21 cellular contexts compared by ENCODE assay signal in the genomic region with DNA sequence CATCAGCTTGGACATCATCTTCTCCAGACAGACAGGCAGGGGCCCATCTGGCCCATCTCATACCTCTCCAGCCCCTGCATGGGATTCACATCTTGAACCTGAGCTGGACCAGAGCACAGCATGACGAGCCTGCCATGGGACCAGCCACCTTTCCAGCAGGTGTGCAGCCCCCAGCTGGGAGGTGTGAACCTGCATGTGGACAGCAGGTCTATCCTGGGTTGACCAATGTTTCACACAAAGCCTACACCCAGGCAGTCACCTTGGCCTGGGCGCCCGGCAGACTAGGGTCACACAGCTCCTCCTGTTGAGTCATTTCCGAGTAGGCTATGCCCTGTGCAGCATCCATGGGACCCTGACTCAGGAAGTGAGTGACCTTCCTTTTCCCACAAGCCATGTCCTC. TPM values are rescaled to one million over a fixed set of nuclear protein-coding genes. Genes with fewer than 3 reads are reported as not detected.
DNase-seq lines count a peak whose midpoint lies in the region; ATAC-seq and TF ChIP-seq lines count a peak whose summit lies in the region.
"Had no signal": no experiment of that assay in that cellular context is flagged by ENCODE, and none has a peak within 500 bp of the region (broad histone marks: within the 10 kb centered on the region; RNA-seq: fewer than 3 reads in every experiment).

No MANE protein-coding gene starts in this region.

- no peaks in the 10 kb centered on the region for H3K9me3 Mint-ChIP-seq in activated naive CD4-positive, alpha-beta T cell treated with anti-CD3 and anti-CD28 coated beads, Interleukin-2, amount 10 ng/mL, durations not matched to agents 7 days and 5 days
- H3K9me3 Mint-ChIP-seq in activated naive CD4-positive, alpha-beta T cell treated with anti-CD3 and anti-CD28 coated beads for 36 hours, result no peaks in the 10 kb centered on the region
- H3K9me3 Mint-ChIP-seq in HFFc6, result no peaks in the 10 kb centered on the region
- H3K9me3 Mint-ChIP-seq in dendritic cell treated with granulocyte-macrophage colony-stimulating factor and Interleukin-4, amounts not matched to agents 40 ng/mL and 50 ng/mL, for 4 days, result no peaks in the 10 kb centered on the region
- no peaks in the 10 kb centered on the region for H3K9me3 Mint-ChIP-seq in stimulated activated effector memory CD8-positive, alpha-beta T cell treated with anti-CD3 and anti-CD28 coated beads, Interleukin-12 subunit alpha, Interleukin-12 subunit beta, amount 100 ng/mL, for 72 hours
- H3K9me3 Mint-ChIP-seq: activated naive CD4-positive, alpha-beta T cell treated with anti-CD3 and anti-CD28 coated beads, Interleukin-2, amount 50 U/mL, for 72 hours; CD8-positive, alpha-beta T cell; central memory CD8-positive, alpha-beta T cell; nephron had no signal

- H3K27me3 ChIP-seq in uterus, result no peaks in the 10 kb centered on the region
- H3K27me3 ChIP-seq: heart right ventricle, vagina had no signal

- no peak overlapping the region for H3K4me3 Mint-ChIP-seq in activated naive CD4-positive, alpha-beta T cell treated with anti-CD3 and anti-CD28 coated beads, Interleukin-2, amount 10 ng/mL, durations not matched to agents 7 days and 5 days
- no peak overlapping the region for H3K4me3 Mint-ChIP-seq in activated naive CD4-positive, alpha-beta T cell treated with anti-CD3 and anti-CD28 coated beads for 36 hours
- no peak overlapping the region for H3K4me3 Mint-ChIP-seq in HFFc6
- no peak overlapping the region for H3K4me3 Mint-ChIP-seq in dendritic cell treated with granulocyte-macrophage colony-stimulating factor and Interleukin-4, amounts not matched to agents 40 ng/mL and 50 ng/mL, for 4 days
- no peak overlapping the region for H3K4me3 Mint-ChIP-seq in stimulated activated effector memory CD8-positive, alpha-beta T cell treated with anti-CD3 and anti-CD28 coated beads, Interleukin-12 subunit alpha, Interleukin-12 subunit beta, amount 100 ng/mL, for 72 hours
- H3K4me3 Mint-ChIP-seq: nephron had no signal

- H3K4me1 Mint-ChIP-seq in activated naive CD4-positive, alpha-beta T cell treated with anti-CD3 and anti-CD28 coated beads, Interleukin-2, amount 10 ng/mL, durations not matched to agents 7 days and 5 days, result peaks cover 49% of the 10 kb centered on the region
- H3K4me1 Mint-ChIP-seq in activated naive CD4-positive, alpha-beta T cell treated with anti-CD3 and anti-CD28 coated beads for 36 hours (ENCODE audit: low read depth), result peaks cover 30% of the 10 kb centered on the region
- peaks cover 20% of the 10 kb centered on the region for H3K4me1 Mint-ChIP-seq in HFFc6 (ENCODE audit: low read depth)
- peaks cover 31% of the 10 kb centered on the region for H3K4me1 Mint-ChIP-seq in dendritic cell treated with granulocyte-macrophage colony-stimulating factor and Interleukin-4, amounts not matched to agents 40 ng/mL and 50 ng/mL, for 4 days (ENCODE audit: low read depth)
- H3K4me1 Mint-ChIP-seq in stimulated activated effector memory CD8-positive, alpha-beta T cell treated with anti-CD3 and anti-CD28 coated beads, Interleukin-12 subunit alpha, Interleukin-12 subunit beta, amount 100 ng/mL, for 72 hours, result peaks cover 38% of the 10 kb centered on the region

- no peaks in the 10 kb centered on the region for H3K4me1 ChIP-seq in uterus

- DNase-seq in activated naive CD4-positive, alpha-beta T cell treated with anti-CD3 and anti-CD28 coated beads, Interleukin-2, amount 10 ng/mL, durations not matched to agents 7 days and 5 days, result no peak
- DNase-seq in activated naive CD4-positive, alpha-beta T cell treated with anti-CD3 and anti-CD28 coated beads for 36 hours, result no peak
- DNase-seq in HFFc6 (no peak), SW 1271 (lab: John Stamatoyannopoulos, UW) (no peak), uterus (no peak)
- DNase-seq in stimulated activated effector memory CD8-positive, alpha-beta T cell treated with anti-CD3 and anti-CD28 coated beads, Interleukin-12 subunit alpha, Interleukin-12 subunit beta, amount 100 ng/mL, for 72 hours (ENCODE audit: low spot score in 2 of 2), result no peak
- DNase-seq: activated CD4-positive, alpha-beta T cell treated with anti-CD3 and anti-CD28 coated beads, Interleukin-2, amount 50 U/mL, for 4 hours; CD8-positive, alpha-beta T cell; heart right ventricle; MV-4-11; NCI-H187; posterior cingulate gyrus; stimulated activated CD8-positive, alpha-beta memory T cell treated with anti-CD3 and anti-CD28 coated beads, Interleukin-4, amount 100 ng/mL, for 48 hours had no signal

- no peaks in the 10 kb centered on the region for H3K27me3 Mint-ChIP-seq in activated naive CD4-positive, alpha-beta T cell treated with anti-CD3 and anti-CD28 coated beads, Interleukin-2, amount 10 ng/mL, durations not matched to agents 7 days and 5 days
- H3K27me3 Mint-ChIP-seq in activated naive CD4-positive, alpha-beta T cell treated with anti-CD3 and anti-CD28 coated beads for 36 hours (ENCODE audit: low read depth), result no peaks in the 10 kb centered on the region
- H3K27me3 Mint-ChIP-seq in HFFc6 (ENCODE audit: insufficient read depth), result peaks cover 1% of the 10 kb centered on the region; the same call in 1 of the 2 replicates
- no peaks in the 10 kb centered on the region for H3K27me3 Mint-ChIP-seq in dendritic cell treated with granulocyte-macrophage colony-stimulating factor and Interleukin-4, amounts not matched to agents 40 ng/mL and 50 ng/mL, for 4 days
- H3K27me3 Mint-ChIP-seq: central memory CD8-positive, alpha-beta T cell had no signal

- no peak for ATAC-seq in stimulated activated effector memory CD8-positive, alpha-beta T cell treated with anti-CD3 and anti-CD28 coated beads, Interleukin-12 subunit alpha, Interleukin-12 subunit beta, amount 100 ng/mL, for 72 hours
- no peak for ATAC-seq in HG02763 (IDR thresholded peaks at IDR 0.05; ENCODE audit: unreplicated experiment)
- ATAC-seq: CD8-positive, alpha-beta T cell had no signal

- no peak for TF ChIP-seq POLR2A in uterus (IDR thresholded peaks at IDR 0.05)

- H3K36me3 ChIP-seq in uterus, result no peaks in the 10 kb centered on the region

- no peak for TF ChIP-seq CTCF in HFFc6 (IDR thresholded peaks at IDR 0.05)
- TF ChIP-seq CTCF in uterus (IDR thresholded peaks at IDR 0.05), result no peak

- peak overlapping the region; percentile 64 for H3K27ac Mint-ChIP-seq in activated naive CD4-positive, alpha-beta T cell treated with anti-CD3 and anti-CD28 coated beads, Interleukin-2, amount 10 ng/mL, durations not matched to agents 7 days and 5 days
- no peak overlapping the region for H3K27ac Mint-ChIP-seq in activated naive CD4-positive, alpha-beta T cell treated with anti-CD3 and anti-CD28 coated beads for 36 hours
- peak overlapping the region; percentile 22; the same call in 1 of the 2 replicates for H3K27ac Mint-ChIP-seq in HFFc6
- peak overlapping the region; percentile 23 for H3K27ac Mint-ChIP-seq in dendritic cell treated with granulocyte-macrophage colony-stimulating factor and Interleukin-4, amounts not matched to agents 40 ng/mL and 50 ng/mL, for 4 days
- H3K27ac Mint-ChIP-seq in stimulated activated effector memory CD8-positive, alpha-beta T cell treated with anti-CD3 and anti-CD28 coated beads, Interleukin-12 subunit alpha, Interleukin-12 subunit beta, amount 100 ng/mL, for 72 hours, result peak overlapping the region; percentile 65
- H3K27ac Mint-ChIP-seq: nephron had no signal

- peaks cover 7% of the 10 kb centered on the region for H3K36me3 Mint-ChIP-seq in activated naive CD4-positive, alpha-beta T cell treated with anti-CD3 and anti-CD28 coated beads, Interleukin-2, amount 10 ng/mL, durations not matched to agents 7 days and 5 days
- peaks cover 3% of the 10 kb centered on the region for H3K36me3 Mint-ChIP-seq in activated naive CD4-positive, alpha-beta T cell treated with anti-CD3 and anti-CD28 coated beads for 36 hours (ENCODE audit: low read depth)
- no peaks in the 10 kb centered on the region for H3K36me3 Mint-ChIP-seq in HFFc6 (ENCODE audit: low read depth)
- H3K36me3 Mint-ChIP-seq in dendritic cell treated with granulocyte-macrophage colony-stimulating factor and Interleukin-4, amounts not matched to agents 40 ng/mL and 50 ng/mL, for 4 days (ENCODE audit: low read depth), result peaks cover 24% of the 10 kb centered on the region
- H3K36me3 Mint-ChIP-seq in stimulated activated effector memory CD8-positive, alpha-beta T cell treated with anti-CD3 and anti-CD28 coated beads, Interleukin-12 subunit alpha, Interleukin-12 subunit beta, amount 100 ng/mL, for 72 hours, result peaks cover 12% of the 10 kb centered on the region
- H3K36me3 Mint-ChIP-seq: activated naive CD4-positive, alpha-beta T cell treated with anti-CD3 and anti-CD28 coated beads, Interleukin-2, amount 50 U/mL, for 72 hours had no signal

- CTCF ChIA-PET in activated naive CD4-positive, alpha-beta T cell treated with anti-CD3 and anti-CD28 coated beads, Interleukin-2, amount 10 ng/mL, durations not matched to agents 7 days and 5 days (lab: Charles Lee), result interaction anchor here (0.8 to 9.4 kb wide), 4 partner anchors 10 to 127 kb away, joined by 3 to 89 read pairs (median 6); no protein-coding TSS in a partner anchor
- CTCF ChIA-PET in activated naive CD4-positive, alpha-beta T cell treated with anti-CD3 and anti-CD28 coated beads for 36 hours (lab: Charles Lee), result interaction anchor here (0.8 to 9.7 kb wide), 11 partner anchors 8 to 216 kb away, joined by 3 to 162 read pairs (median 6); partner anchors contain the start of gene GATAD2A

- H3K4me3 ChIP-seq in uterus, result no peak overlapping the region
- H3K4me3 ChIP-seq: heart right ventricle, vagina had no signal

- no peaks in the 10 kb centered on the region for H3K9me3 ChIP-seq in uterus
- H3K9me3 ChIP-seq: heart right ventricle, vagina had no signal

- intact Hi-C loops in activated naive CD4-positive, alpha-beta T cell treated with anti-CD3 and anti-CD28 coated beads for 36 hours (cut with micrococcal nuclease), result no loop called here
- intact Hi-C loops in dendritic cell treated with granulocyte-macrophage colony-stimulating factor and Interleukin-4, amounts not matched to agents 40 ng/mL and 50 ng/mL, for 4 days (cut with micrococcal nuclease), result no loop called here
- intact Hi-C loops in uterus (cut with DNase I; ENCODE audit: low total_unique reads), result no loop called here

- no peak overlapping the region for H3K27ac ChIP-seq in uterus
- H3K27ac ChIP-seq: epithelial cell of prostate, KMS-11, vagina had no signal

RNA-seq across cellular contexts. Expression of gene MAU2, which starts 41.4 kb away (rescaled TPM):
- total RNA-seq in activated naive CD4-positive, alpha-beta T cell treated with anti-CD3 and anti-CD28 coated beads for 36 hours, result 10 to 100 TPM; 38.6 to 42.5 TPM
- total RNA-seq in HFFc6 (2021; fragmentation: NEBNext Ultra II Directional; extraction: Animal tissue kit (Norgen Biotek cat#: 25700)), result 10 to 100 TPM; 24.8 to 33.0 (median 29.4) TPM
- total RNA-seq in uterus, result 10 to 100 TPM; 32.4 to 87.6 (median 70.0) TPM

RNA-seq across cellular contexts. Expression of gene SUGP1, which starts 41.8 kb away (rescaled TPM):
- total RNA-seq in activated naive CD4-positive, alpha-beta T cell treated with anti-CD3 and anti-CD28 coated beads for 36 hours, result 10 to 100 TPM; 31.7 to 32.4 TPM
- total RNA-seq in HFFc6 (2021; fragmentation: NEBNext Ultra II Directional; extraction: Animal tissue kit (Norgen Biotek cat#: 25700)), result 10 to 100 TPM; 37.7 to 47.0 (median 44.4) TPM
- total RNA-seq in uterus, result 10 to 100 TPM in 2 of 4 donors, 1 to 10 TPM in 2; 9.5 to 43.6 (median 14.0) TPM

RNA-seq across cellular contexts. Expression of gene GATAD2A, which starts 43.4 kb away (rescaled TPM):
- 100 to 1,000 TPM in 1 of 2 experiments, 10 to 100 TPM in 1; 91.2 to 100 TPM for total RNA-seq in activated naive CD4-positive, alpha-beta T cell treated with anti-CD3 and anti-CD28 coated beads for 36 hours
- 100 to 1,000 TPM; 107 to 123 (median 112) TPM for total RNA-seq in HFFc6 (2021; fragmentation: NEBNext Ultra II Directional; extraction: Animal tissue kit (Norgen Biotek cat#: 25700))
- total RNA-seq in uterus, result 10 to 100 TPM in 3 of 4 donors, 1 to 10 TPM in 1; 9.7 to 65.1 (median 22.3) TPM
